In genomic region chr11:31809857-31810778, GRCh38 we compare ENCODE assay signal across 8 cellular contexts. TPM values are rescaled to one million over a fixed set of nuclear protein-coding genes. Genes with fewer than 3 reads are reported as not detected.
A peak's percentile ranks its signal among the peaks of the same experiment; 100 is the strongest.
DNase-seq lines count a peak whose midpoint lies in the region; TF ChIP-seq lines count a peak whose summit lies in the region.

No MANE protein-coding gene starts in this region.

- H3K27me3 Mint-ChIP-seq in activated CD4-positive, alpha-beta T cell treated with anti-CD3 and anti-CD28 coated beads, Interleukin-2, amount 10 ng/mL, durations not matched to agents 24 days and 14 days = peaks cover 76% of the 10 kb centered on the region

- H3K9me2 ChIP-seq in OCI-LY7 (ENCODE audit: insufficient read depth, low read length) = no peaks in the 10 kb centered on the region

- H2AFZ ChIP-seq in OCI-LY7 (ENCODE audit: low read length) = no peak overlapping the region

- POLR2A ChIA-PET in OCI-LY7 (lab: Charles Lee) = no interaction called here

- no peaks in the 10 kb centered on the region for H4K20me1 ChIP-seq in OCI-LY7 (ENCODE audit: insufficient read depth, low read length)

- H3K4me3 Mint-ChIP-seq in activated CD4-positive, alpha-beta T cell treated with anti-CD3 and anti-CD28 coated beads, Interleukin-2, amount 10 ng/mL, durations not matched to agents 24 days and 14 days = peak overlapping the region; percentile 46

- H3K27ac Mint-ChIP-seq in activated CD4-positive, alpha-beta T cell treated with anti-CD3 and anti-CD28 coated beads, Interleukin-2, amount 10 ng/mL, durations not matched to agents 24 days and 14 days = peak overlapping the region; percentile 36

- peak; percentile 60 for DNase-seq in activated CD4-positive, alpha-beta T cell treated with anti-CD3 and anti-CD28 coated beads, Interleukin-2, amount 10 ng/mL, durations not matched to agents 24 days and 14 days
- DNase-seq in activated CD4-positive, alpha-beta T cell treated with anti-CD3 and anti-CD28 coated beads, Interleukin-2, amount 50 U/mL, for 4 hours = no peak
- peak; percentile 24 for DNase-seq in NCI-H774 (lab: John Stamatoyannopoulos, UW)
- DNase-seq in coronary artery (ENCODE audit: low spot score) = no peak
- DNase-seq in dedifferentiated amniotic fluid mesenchymal stem cell (ENCODE audit: extremely low spot score) = no peak
- no peak for DNase-seq in OCI-LY7 (ENCODE audit: low spot score)
- DNase-seq in hippocampal formation (lab: John Stamatoyannopoulos, UW) = no peak

- intact Hi-C loops in activated CD4-positive, alpha-beta T cell treated with anti-CD3 and anti-CD28 coated beads, Interleukin-2, amount 10 ng/mL, durations not matched to agents 24 days and 14 days (cut with micrococcal nuclease) = loop anchor here (2.0 kb wide), 1 partner anchor 17 kb away; no protein-coding TSS in a partner anchor
- intact Hi-C loops in OCI-LY7 (cut with micrococcal nuclease; ENCODE audit: unreplicated experiment) = no loop called here

- WGBS in mesodermal cell (ENCODE audit: insufficient coverage in 2 of 2), 2 experiments = 0% methylated on average over 58 to 67 of the region's 91 CpGs

- H3K36me3 ChIP-seq in mesodermal cell (ENCODE audit: control insufficient read depth, insufficient read depth, low read length) (no peaks in the 10 kb centered on the region), OCI-LY7 (ENCODE audit: insufficient read depth, low read length) (no peaks in the 10 kb centered on the region)

- H3K4me1 ChIP-seq in mesodermal cell (ENCODE audit: control insufficient read depth, insufficient read depth, low read length, poor library complexity, severe bottlenecking) (peaks cover 23% of the 10 kb centered on the region), OCI-LY7 (ENCODE audit: insufficient read depth, low read length, poor library complexity, severe bottlenecking) (no peaks in the 10 kb centered on the region)

- H3K27ac ChIP-seq in coronary artery (no peak overlapping the region), mesodermal cell (ENCODE audit: low read depth, low read length, severe bottlenecking) (no peak overlapping the region), OCI-LY7 (ENCODE audit: low read depth, low read length, poor library complexity, severe bottlenecking) (no peak overlapping the region)

- no peaks in the 10 kb centered on the region for H3K79me2 ChIP-seq in OCI-LY7 (ENCODE audit: insufficient read depth, low read depth, low read length)

- H3K4me2 ChIP-seq in OCI-LY7 (ENCODE audit: low read length) = no peak overlapping the region

- CTCF ChIA-PET in OCI-LY7 (lab: Charles Lee; ENCODE audit: unreplicated experiment) = no interaction called here

- H3K36me3 Mint-ChIP-seq in activated CD4-positive, alpha-beta T cell treated with anti-CD3 and anti-CD28 coated beads, Interleukin-2, amount 10 ng/mL, durations not matched to agents 24 days and 14 days (ENCODE audit: low read depth) = peaks cover 6% of the 10 kb centered on the region

- H3K4me3 ChIP-seq in coronary artery (peak overlapping the region; percentile 73), mesodermal cell (ENCODE audit: extremely low read depth, insufficient read depth, low read length, poor library complexity, severe bottlenecking) (peak overlapping the region; percentile 24), OCI-LY7 (ENCODE audit: low read depth, low read length, poor library complexity, severe bottlenecking) (no peak overlapping the region)

- peaks cover 8% of the 10 kb centered on the region for H3K9me3 Mint-ChIP-seq in activated CD4-positive, alpha-beta T cell treated with anti-CD3 and anti-CD28 coated beads, Interleukin-2, amount 10 ng/mL, durations not matched to agents 24 days and 14 days

- TF ChIP-seq CTCF in coronary artery (IDR thresholded peaks at IDR 0.05) (no peak), OCI-LY7 (conservative IDR thresholded peaks at IDR 0.05; ENCODE audit: low read length) (no peak)

- H3K9me3 ChIP-seq in mesodermal cell (ENCODE audit: control insufficient read depth, low read length) (no peaks in the 10 kb centered on the region), OCI-LY7 (ENCODE audit: low read length) (no peaks in the 10 kb centered on the region)

- H3K4me1 Mint-ChIP-seq in activated CD4-positive, alpha-beta T cell treated with anti-CD3 and anti-CD28 coated beads, Interleukin-2, amount 10 ng/mL, durations not matched to agents 24 days and 14 days = peaks cover 16% of the 10 kb centered on the region

- no TSS peak for BruUV-seq in OCI-LY7 (replicated peaks; lab: Mats Ljungman, UMichigan)

RNA-seq across cellular contexts. Expression of gene PAX6, which starts 1.0 kb away (rescaled TPM):
- total RNA-seq in activated CD4-positive, alpha-beta T cell treated with anti-CD3 and anti-CD28 coated beads, Interleukin-2, amount 10 ng/mL, durations not matched to agents 24 days and 14 days = not detected in 2 replicates
- 2.2 TPM for polyA plus RNA-seq in mesodermal cell (2013, experiment 1 of 2)
- polyA plus RNA-seq in mesodermal cell (2013, experiment 2 of 2) = 0.86 TPM
- total RNA-seq in OCI-LY7 (2014; rRNA removed; shearing (Covaris generic)) = not detected in 2 replicates
- not detected in 2 replicates for total RNA-seq in OCI-LY7 (2022)

Comparison
In these comparisons a context has a peak if more than half of its experiments do, and no peak if none do; other contexts are left out.
1. DNase-seq: peak in activated CD4-positive, alpha-beta T cell treated with anti-CD3 and anti-CD28 coated beads, Interleukin-2, amount 10 ng/mL, durations not matched to agents 24 days and 14 days (single experiment) and NCI-H774 (single experiment); none in activated CD4-positive, alpha-beta T cell treated with anti-CD3 and anti-CD28 coated beads, Interleukin-2, amount 50 U/mL, for 4 hours (0 of 2), coronary artery (single experiment), dedifferentiated amniotic fluid mesenchymal stem cell (single experiment), OCI-LY7 (single experiment) and hippocampal formation (0 of 2).